Comparison of ENCODE assay signal across 8 cellular contexts in the genomic region with DNA sequence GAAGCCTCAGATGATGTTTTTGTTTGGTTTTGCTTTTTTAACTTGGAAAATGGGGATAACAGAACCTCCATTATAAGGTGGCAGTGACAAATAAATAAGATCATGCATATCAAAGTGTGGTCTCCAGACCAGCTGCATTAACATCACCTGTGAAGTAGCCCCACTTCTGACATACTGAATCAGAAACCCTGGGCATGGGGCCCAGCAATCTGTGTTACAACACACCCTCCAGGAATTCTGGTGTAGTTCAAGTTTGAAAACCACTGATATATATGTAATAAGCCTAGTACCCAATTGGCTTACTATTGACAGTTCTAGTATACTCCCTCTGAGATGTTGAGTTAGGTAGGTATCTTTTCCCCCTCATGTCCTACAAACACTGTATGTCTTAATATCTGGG. TPM values are rescaled to one million over a fixed set of nuclear protein-coding genes. Genes with fewer than 3 reads are reported as not detected.
DNase-seq lines count a peak whose midpoint lies in the region; ATAC-seq and TF ChIP-seq lines count a peak whose summit lies in the region.

No MANE protein-coding gene starts in this region.

- TF ChIP-seq CTCF in fibroblast of lung (conservative IDR thresholded peaks at IDR 0.05 in 1 of 2, IDR thresholded peaks at IDR 0.05 in 1 of 2; ENCODE audit: low read depth in 1 of 2, low read length in 2 of 2) (no peak), retinal pigment epithelial cell (conservative IDR thresholded peaks at IDR 0.05; ENCODE audit: low read depth, low read length) (no peak)

- H4K20me1 ChIP-seq in fibroblast of lung (ENCODE audit: control insufficient read depth, extremely low read depth, insufficient read depth, low read length): no peaks in the 10 kb centered on the region

- ATAC-seq in SK-N-SH treated with all-trans-retinoic acid at 6 μM for 48 hours (peak; percentile 15), GM21825 (IDR thresholded peaks at IDR 0.05; ENCODE audit: unreplicated experiment) (no peak)

- no peaks in the 10 kb centered on the region for H3K27me3 ChIP-seq in fibroblast of lung (ENCODE audit: control insufficient read depth, insufficient read depth, low read length)

- H3K9ac ChIP-seq in fibroblast of lung (ENCODE audit: insufficient read depth, low read length): no peak overlapping the region

- DNase-seq in EL (peak; percentile 73), fibroblast of lung (ENCODE audit: low read depth in 2 of 2) (peak; percentile 87 to 96), retinal pigment epithelial cell (ENCODE audit: low read depth) (peak; percentile 49), NCI-H748 (lab: John Stamatoyannopoulos, UW; ENCODE audit: unreplicated experiment) (no peak), SIG-M5 treated with dmso at 0.1 percent for 504 hours (lab: John Stamatoyannopoulos, UW; ENCODE audit: unreplicated experiment) (no peak)
- DNase-seq in stimulated activated CD4-positive, alpha-beta T cell treated with anti-CD3 and anti-CD28 coated beads, Interleukin-4, amount 100 ng/mL, for 4 hours: no peak

- no peak overlapping the region for H2AFZ ChIP-seq in fibroblast of lung (ENCODE audit: low read length)

- H3K36me3 ChIP-seq in fibroblast of lung (ENCODE audit: control insufficient read depth, insufficient read depth, low read length): no peaks in the 10 kb centered on the region

- peak overlapping the region; percentile 95 for H3K4me2 ChIP-seq in fibroblast of lung (ENCODE audit: extremely low read depth, insufficient read depth, low read length)

- no peaks in the 10 kb centered on the region for H3K79me2 ChIP-seq in fibroblast of lung (ENCODE audit: control insufficient read depth, insufficient read depth, low read length)

- peaks cover 37% of the 10 kb centered on the region for H3K4me1 ChIP-seq in fibroblast of lung (ENCODE audit: control insufficient read depth, extremely low read depth, insufficient read depth, low read length)

- H3K27ac ChIP-seq in fibroblast of lung (ENCODE audit: insufficient read depth, low read length): peak overlapping the region; percentile 97

- no peaks in the 10 kb centered on the region for H3K9me3 ChIP-seq in fibroblast of lung (ENCODE audit: control insufficient read depth, insufficient read depth, low read depth, low read length)

- H3K4me3 ChIP-seq in fibroblast of lung (replicated peaks in 1 of 4; ENCODE audit: control extremely low read depth in 1 of 4, insufficient read depth in 1 of 4, low read depth in 3 of 4, low read length in 4 of 4): peak overlapping the region in 1 of 4 experiments; percentile 27
- no peak overlapping the region for H3K4me3 ChIP-seq in retinal pigment epithelial cell (ENCODE audit: low read length)

TF ChIP-seq in SK-N-SH treated with all-trans-retinoic acid at 6 μM for 48 hours, 23 proteins besides CTCF, POLR2A, EP300 and RAD21 (continues in another document):
- no peak for TF ChIP-seq SNAI2 (CRISPR knock-in tag; IDR thresholded peaks at IDR 0.05)
- no peak for TF ChIP-seq TOX (CRISPR knock-in tag; IDR thresholded peaks at IDR 0.05; ENCODE audit: borderline replicate concordance)
- TF ChIP-seq ZFP3 (CRISPR knock-in tag; IDR thresholded peaks at IDR 0.05): no peak
- no peak for TF ChIP-seq GLIS3 (CRISPR knock-in tag; IDR thresholded peaks at IDR 0.05)
- TF ChIP-seq CSDC2 (CRISPR knock-in tag; IDR thresholded peaks at IDR 0.05): no peak
- TF ChIP-seq RARB (CRISPR knock-in tag; IDR thresholded peaks at IDR 0.05): no peak
- TF ChIP-seq, protein P1, sequence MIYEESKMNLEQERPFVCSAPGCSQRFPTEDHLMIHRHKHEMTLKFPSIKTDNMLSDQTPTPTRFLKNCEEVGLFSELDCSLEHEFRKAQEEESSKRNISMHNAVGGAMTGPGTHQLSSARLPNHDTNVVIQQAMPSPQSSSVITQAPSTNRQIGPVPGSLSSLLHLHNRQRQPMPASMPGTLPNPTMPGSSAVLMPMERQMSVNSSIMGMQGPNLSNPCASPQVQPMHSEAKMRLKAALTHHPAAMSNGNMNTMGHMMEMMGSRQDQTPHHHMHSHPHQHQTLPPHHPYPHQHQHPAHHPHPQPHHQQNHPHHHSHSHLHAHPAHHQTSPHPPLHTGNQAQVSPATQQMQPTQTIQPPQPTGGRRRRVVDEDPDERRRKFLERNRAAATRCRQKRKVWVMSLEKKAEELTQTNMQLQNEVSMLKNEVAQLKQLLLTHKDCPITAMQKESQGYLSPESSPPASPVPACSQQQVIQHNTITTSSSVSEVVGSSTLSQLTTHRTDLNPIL (CRISPR knock-in tag; IDR thresholded peaks at IDR 0.05; ENCODE audit: low read depth): no peak
- no peak for TF ChIP-seq ZNF565 (CRISPR knock-in tag; conservative IDR thresholded peaks at IDR 0.05; ENCODE audit: low read depth)
- TF ChIP-seq, protein P2, sequence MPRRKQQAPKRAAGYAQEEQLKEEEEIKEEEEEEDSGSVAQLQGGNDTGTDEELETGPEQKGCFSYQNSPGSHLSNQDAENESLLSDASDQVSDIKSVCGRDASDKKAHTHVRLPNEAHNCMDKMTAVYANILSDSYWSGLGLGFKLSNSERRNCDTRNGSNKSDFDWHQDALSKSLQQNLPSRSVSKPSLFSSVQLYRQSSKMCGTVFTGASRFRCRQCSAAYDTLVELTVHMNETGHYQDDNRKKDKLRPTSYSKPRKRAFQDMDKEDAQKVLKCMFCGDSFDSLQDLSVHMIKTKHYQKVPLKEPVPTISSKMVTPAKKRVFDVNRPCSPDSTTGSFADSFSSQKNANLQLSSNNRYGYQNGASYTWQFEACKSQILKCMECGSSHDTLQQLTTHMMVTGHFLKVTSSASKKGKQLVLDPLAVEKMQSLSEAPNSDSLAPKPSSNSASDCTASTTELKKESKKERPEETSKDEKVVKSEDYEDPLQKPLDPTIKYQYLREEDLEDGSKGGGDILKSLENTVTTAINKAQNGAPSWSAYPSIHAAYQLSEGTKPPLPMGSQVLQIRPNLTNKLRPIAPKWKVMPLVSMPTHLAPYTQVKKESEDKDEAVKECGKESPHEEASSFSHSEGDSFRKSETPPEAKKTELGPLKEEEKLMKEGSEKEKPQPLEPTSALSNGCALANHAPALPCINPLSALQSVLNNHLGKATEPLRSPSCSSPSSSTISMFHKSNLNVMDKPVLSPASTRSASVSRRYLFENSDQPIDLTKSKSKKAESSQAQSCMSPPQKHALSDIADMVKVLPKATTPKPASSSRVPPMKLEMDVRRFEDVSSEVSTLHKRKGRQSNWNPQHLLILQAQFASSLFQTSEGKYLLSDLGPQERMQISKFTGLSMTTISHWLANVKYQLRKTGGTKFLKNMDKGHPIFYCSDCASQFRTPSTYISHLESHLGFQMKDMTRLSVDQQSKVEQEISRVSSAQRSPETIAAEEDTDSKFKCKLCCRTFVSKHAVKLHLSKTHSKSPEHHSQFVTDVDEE (CRISPR knock-in tag; IDR thresholded peaks at IDR 0.05): no peak
- no peak for TF ChIP-seq ZNF8 (CRISPR knock-in tag; IDR thresholded peaks at IDR 0.05)
- TF ChIP-seq ARNTL (CRISPR knock-in tag; IDR thresholded peaks at IDR 0.05; ENCODE audit: borderline replicate concordance, low read depth): no peak
- TF ChIP-seq, protein P3, sequence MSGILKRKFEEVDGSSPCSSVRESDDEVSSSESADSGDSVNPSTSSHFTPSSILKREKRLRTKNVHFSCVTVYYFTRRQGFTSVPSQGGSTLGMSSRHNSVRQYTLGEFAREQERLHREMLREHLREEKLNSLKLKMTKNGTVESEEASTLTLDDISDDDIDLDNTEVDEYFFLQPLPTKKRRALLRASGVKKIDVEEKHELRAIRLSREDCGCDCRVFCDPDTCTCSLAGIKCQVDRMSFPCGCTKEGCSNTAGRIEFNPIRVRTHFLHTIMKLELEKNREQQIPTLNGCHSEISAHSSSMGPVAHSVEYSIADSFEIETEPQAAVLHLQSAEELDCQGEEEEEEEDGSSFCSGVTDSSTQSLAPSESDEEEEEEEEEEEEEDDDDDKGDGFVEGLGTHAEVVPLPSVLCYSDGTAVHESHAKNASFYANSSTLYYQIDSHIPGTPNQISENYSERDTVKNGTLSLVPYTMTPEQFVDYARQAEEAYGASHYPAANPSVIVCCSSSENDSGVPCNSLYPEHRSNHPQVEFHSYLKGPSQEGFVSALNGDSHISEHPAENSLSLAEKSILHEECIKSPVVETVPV (CRISPR knock-in tag; IDR thresholded peaks at IDR 0.05): no peak
- TF ChIP-seq ZNF70 (CRISPR knock-in tag; IDR thresholded peaks at IDR 0.05): no peak
- TF ChIP-seq, protein P4, sequence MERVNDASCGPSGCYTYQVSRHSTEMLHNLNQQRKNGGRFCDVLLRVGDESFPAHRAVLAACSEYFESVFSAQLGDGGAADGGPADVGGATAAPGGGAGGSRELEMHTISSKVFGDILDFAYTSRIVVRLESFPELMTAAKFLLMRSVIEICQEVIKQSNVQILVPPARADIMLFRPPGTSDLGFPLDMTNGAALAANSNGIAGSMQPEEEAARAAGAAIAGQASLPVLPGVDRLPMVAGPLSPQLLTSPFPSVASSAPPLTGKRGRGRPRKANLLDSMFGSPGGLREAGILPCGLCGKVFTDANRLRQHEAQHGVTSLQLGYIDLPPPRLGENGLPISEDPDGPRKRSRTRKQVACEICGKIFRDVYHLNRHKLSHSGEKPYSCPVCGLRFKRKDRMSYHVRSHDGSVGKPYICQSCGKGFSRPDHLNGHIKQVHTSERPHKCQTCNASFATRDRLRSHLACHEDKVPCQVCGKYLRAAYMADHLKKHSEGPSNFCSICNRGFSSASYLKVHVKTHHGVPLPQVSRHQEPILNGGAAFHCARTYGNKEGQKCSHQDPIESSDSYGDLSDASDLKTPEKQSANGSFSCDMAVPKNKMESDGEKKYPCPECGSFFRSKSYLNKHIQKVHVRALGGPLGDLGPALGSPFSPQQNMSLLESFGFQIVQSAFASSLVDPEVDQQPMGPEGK (CRISPR knock-in tag; IDR thresholded peaks at IDR 0.05; ENCODE audit: borderline replicate concordance): no peak
- no peak for TF ChIP-seq ESRRG (CRISPR knock-in tag; IDR thresholded peaks at IDR 0.05)
- TF ChIP-seq PPARA (CRISPR knock-in tag; IDR thresholded peaks at IDR 0.05; ENCODE audit: borderline replicate concordance): no peak
- TF ChIP-seq BACH2 (CRISPR knock-in tag; IDR thresholded peaks at IDR 0.05; ENCODE audit: borderline replicate concordance): no peak

RNA-seq across cellular contexts. Expression of a gene that starts 24.1 kb away (rescaled TPM):
- total RNA-seq in fibroblast of lung: 12.3 and 15.4 TPM in 2 replicates
- 10.1 and 11.3 TPM in 2 replicates for polyA plus RNA-seq in fibroblast of lung
- 6.9 and 9.4 TPM in 2 replicates for polyA plus RNA-seq in fibroblast of lung (2012)
- 9.0 and 9.3 TPM in 2 replicates for polyA minus RNA-seq in fibroblast of lung (ENCODE audit: low replicate concordance)

RNA-seq across cellular contexts. Expression of a gene that starts 48.0 kb away (rescaled TPM):
- total RNA-seq in fibroblast of lung: 59.3 and 62.6 TPM in 2 replicates
- polyA plus RNA-seq in fibroblast of lung: 141 and 155 TPM in 2 replicates
- 112 and 129 TPM in 2 replicates for polyA plus RNA-seq in fibroblast of lung (2012)
- 38.5 and 43.7 TPM in 2 replicates for polyA minus RNA-seq in fibroblast of lung (ENCODE audit: low replicate concordance)

Comparison
In these comparisons a context has a peak if more than half of its experiments do, and no peak if none do; other contexts are left out.
1. DNase-seq: peak in EL (single experiment), fibroblast of lung (2 of 2) and retinal pigment epithelial cell (single experiment); none in NCI-H748 (single experiment), SIG-M5 treated with dmso at 0.1 percent for 504 hours (single experiment) and stimulated activated CD4-positive, alpha-beta T cell treated with anti-CD3 and anti-CD28 coated beads, Interleukin-4, amount 100 ng/mL, for 4 hours (0 of 2).